Comparison of ENCODE assay signal across 2 cellular contexts in genomic region chr2:122713800-122714199, GRCh38.
A peak's percentile ranks its signal among the peaks of the same experiment; 100 is the strongest.
TF ChIP-seq lines count a peak whose summit lies in the region.

No MANE protein-coding gene starts in this region.

TF ChIP-seq in GM23338, 12 proteins besides CTCF, POLR2A, EP300 and RAD21 (continued from another document):
- no peak for TF ChIP-seq ZNF462 (CRISPR knock-in tag; IDR thresholded peaks at IDR 0.05)
- no peak for TF ChIP-seq CREB1 (CRISPR knock-in tag; IDR thresholded peaks at IDR 0.05; ENCODE audit: low read depth)
- no peak for TF ChIP-seq STAT1 (IDR thresholded peaks at IDR 0.05; ENCODE audit: unreplicated experiment)
- TF ChIP-seq EZH2 (IDR thresholded peaks at IDR 0.05; ENCODE audit: low read depth, unreplicated experiment) = no peak
- no peak for TF ChIP-seq ZNF114 (CRISPR knock-in tag; IDR thresholded peaks at IDR 0.05)
- no peak for TF ChIP-seq REST (IDR thresholded peaks at IDR 0.05; ENCODE audit: unreplicated experiment)
- no peak for TF ChIP-seq JUNB (IDR thresholded peaks at IDR 0.05; ENCODE audit: unreplicated experiment)
TF ChIP-seq in GM23338: peak in this region for 0.

TF ChIP-seq in GM12878, 131 proteins besides CTCF, POLR2A, EP300 and RAD21 (continued from another document and continues in another):
- TF ChIP-seq ZBTB11 (CRISPR knock-in tag; IDR thresholded peaks at IDR 0.05) = no peak
- peak; percentile 90 for TF ChIP-seq MLLT1 (IDR thresholded peaks at IDR 0.05)
- no peak for TF ChIP-seq ZZZ3 (IDR thresholded peaks at IDR 0.05; ENCODE audit: control insufficient read depth, insufficient read length, low read depth)
- peak; percentile 36; the same call in 1 of the 2 replicates for TF ChIP-seq PKNOX1 (IDR thresholded peaks at IDR 0.05)
- TF ChIP-seq FOS (IDR thresholded peaks at IDR 0.05; ENCODE audit: borderline replicate concordance, extremely low read depth, insufficient read length) = no peak
- TF ChIP-seq E2F4 (IDR thresholded peaks at IDR 0.05; ENCODE audit: low read depth, low read length) = no peak
- peak; percentile 65 for TF ChIP-seq RELB (IDR thresholded peaks at IDR 0.05; ENCODE audit: low read depth)
- TF ChIP-seq CBX5 (IDR thresholded peaks at IDR 0.05; ENCODE audit: low read depth) = no peak
- TF ChIP-seq USF2 (IDR thresholded peaks at IDR 0.05; ENCODE audit: borderline replicate concordance, low read depth, low read length) = no peak
- TF ChIP-seq DPF2 (IDR thresholded peaks at IDR 0.05) = no peak
- no peak for TF ChIP-seq JUND (IDR thresholded peaks at IDR 0.05; ENCODE audit: low read depth, low read length)
- TF ChIP-seq MEF2B (IDR thresholded peaks at IDR 0.05; ENCODE audit: partially characterized antibody, poor library complexity, severe bottlenecking) = peak; percentile 88
- TF ChIP-seq USF1 (IDR thresholded peaks at IDR 0.05; ENCODE audit: borderline replicate concordance, extremely low read length, insufficient read depth, low read depth, low read length) = no peak
- TF ChIP-seq ZBTB40 (IDR thresholded peaks at IDR 0.05; ENCODE audit: borderline replicate concordance) = no peak
- TF ChIP-seq IRF5 (IDR thresholded peaks at IDR 0.05; ENCODE audit: borderline replicate concordance) = peak; percentile 25; the same call in 1 of the 2 replicates
- no peak for TF ChIP-seq SUZ12 (IDR thresholded peaks at IDR 0.05; ENCODE audit: unreplicated experiment)
- no peak for TF ChIP-seq GATAD2B (conservative IDR thresholded peaks at IDR 0.05; ENCODE audit: low read depth)
- no peak for TF ChIP-seq SIN3A (IDR thresholded peaks at IDR 0.05; ENCODE audit: low read depth, low read length)
- TF ChIP-seq ZNF217 (IDR thresholded peaks at IDR 0.05) = peak; percentile 62; the same call in 1 of the 2 replicates
- 0 out of 2 replicates have a peak, but pooled peaks have one; percentile 32 for TF ChIP-seq IKZF1 (conservative IDR thresholded peaks at IDR 0.05)
- TF ChIP-seq MEF2A (IDR thresholded peaks at IDR 0.05; ENCODE audit: insufficient read depth, low read depth, low read length) = 0 out of 2 replicates have a peak, but pooled peaks have one; percentile 49
- TF ChIP-seq MYC (IDR thresholded peaks at IDR 0.05; ENCODE audit: insufficient read depth, insufficient read length, insufficient replicate concordance, low read length, severe bottlenecking) = no peak
- TF ChIP-seq TBL1XR1 (IDR thresholded peaks at IDR 0.05; ENCODE audit: low read depth, low read length) = no peak
- no peak for TF ChIP-seq RCOR1 (conservative IDR thresholded peaks at IDR 0.05; ENCODE audit: low read depth, low read length)
- TF ChIP-seq BCLAF1 (IDR thresholded peaks at IDR 0.05) = no peak
- no peak for TF ChIP-seq SPI1 (IDR thresholded peaks at IDR 0.05; ENCODE audit: borderline replicate concordance, insufficient read depth, low read depth, low read length)
- no peak for TF ChIP-seq PML (IDR thresholded peaks at IDR 0.05; ENCODE audit: low read length)
- TF ChIP-seq MTA2 (IDR thresholded peaks at IDR 0.05; ENCODE audit: low read depth) = peak; percentile 86
- peak; percentile 67 for TF ChIP-seq RUNX3 (IDR thresholded peaks at IDR 0.05; ENCODE audit: low read length)
- TF ChIP-seq JUNB (IDR thresholded peaks at IDR 0.05) = no peak
- no peak for TF ChIP-seq BCL11A (IDR thresholded peaks at IDR 0.05; ENCODE audit: low read depth, low read length)
- no peak for TF ChIP-seq CBFB (IDR thresholded peaks at IDR 0.05; ENCODE audit: low read depth)
- TF ChIP-seq TCF12 (IDR thresholded peaks at IDR 0.05; ENCODE audit: low read depth, low read length) = no peak
- peak; percentile 69 to 82; a peak in 3 of 4 replicates for TF ChIP-seq IKZF2 (IDR thresholded peaks at IDR 0.05)
